ENCODE assay signal across 1 cellular context in genomic region chr9:127422787-127423186, GRCh38.
A peak's percentile ranks its signal among the peaks of the same experiment; 100 is the strongest.
TF ChIP-seq lines count a peak whose summit lies in the region.

No MANE protein-coding gene starts in this region.

TF ChIP-seq in K562, 482 proteins besides CTCF, POLR2A, EP300 and RAD21:
- TF ChIP-seq MYC (IDR thresholded peaks at IDR 0.05; ENCODE audit: low read depth, low read length) = no peak
- no peak for TF ChIP-seq MYC (CRISPR knock-in tag; IDR thresholded peaks at IDR 0.05; ENCODE audit: borderline replicate concordance, low read depth)
- no peak for TF ChIP-seq HMG20B (CRISPR knock-in tag; IDR thresholded peaks at IDR 0.05)
- TF ChIP-seq ZNF316 (IDR thresholded peaks at IDR 0.05) = peak; percentile 83
- TF ChIP-seq ZNF41 (CRISPR knock-in tag; conservative IDR thresholded peaks at IDR 0.05) = no peak
- no peak for TF ChIP-seq SMC3 (conservative IDR thresholded peaks at IDR 0.05; ENCODE audit: insufficient read depth, low read depth, low read length)
- TF ChIP-seq MAFG (tag; conservative IDR thresholded peaks at IDR 0.05) = peak; percentile 28; the same call in 1 of the 2 replicates
- peak; percentile 67 for TF ChIP-seq C11orf30 (IDR thresholded peaks at IDR 0.05; ENCODE audit: low read depth)
- peak; percentile 51 for TF ChIP-seq MAFF (IDR thresholded peaks at IDR 0.05; ENCODE audit: low read length)
- TF ChIP-seq GMEB1 (CRISPR knock-in tag; IDR thresholded peaks at IDR 0.05) = no peak
- peak; percentile 58 for TF ChIP-seq MAFK (IDR thresholded peaks at IDR 0.05; ENCODE audit: low read length)
- TF ChIP-seq ZNF766 (CRISPR knock-in tag; conservative IDR thresholded peaks at IDR 0.05) = no peak
- no peak for TF ChIP-seq CREB1 (IDR thresholded peaks at IDR 0.05)
- no peak for TF ChIP-seq CREB1 (CRISPR knock-in tag; IDR thresholded peaks at IDR 0.05)
